In genomic region chr1:92961131-92961895, GRCh38 we compare ENCODE assay signal across 1 cellular context.
TF ChIP-seq lines count a peak whose summit lies in the region.

Gene DIPK1A, minus strand, starts transcription at chr1:92961462. Its CDS starts 33 bp downstream, at chr1:92961429.

TF ChIP-seq in SK-N-SH, 30 proteins besides CTCF, POLR2A, EP300 and RAD21 (continued from another document):
- TF ChIP-seq TAF1 (IDR thresholded peaks at IDR 0.05; ENCODE audit: borderline replicate concordance, low read depth, low read length) = peak; percentile 42; the same call in 1 of the 2 replicates
- no peak for TF ChIP-seq FOXJ3 (CRISPR knock-in tag; IDR thresholded peaks at IDR 0.05)
- TF ChIP-seq, protein P1, sequence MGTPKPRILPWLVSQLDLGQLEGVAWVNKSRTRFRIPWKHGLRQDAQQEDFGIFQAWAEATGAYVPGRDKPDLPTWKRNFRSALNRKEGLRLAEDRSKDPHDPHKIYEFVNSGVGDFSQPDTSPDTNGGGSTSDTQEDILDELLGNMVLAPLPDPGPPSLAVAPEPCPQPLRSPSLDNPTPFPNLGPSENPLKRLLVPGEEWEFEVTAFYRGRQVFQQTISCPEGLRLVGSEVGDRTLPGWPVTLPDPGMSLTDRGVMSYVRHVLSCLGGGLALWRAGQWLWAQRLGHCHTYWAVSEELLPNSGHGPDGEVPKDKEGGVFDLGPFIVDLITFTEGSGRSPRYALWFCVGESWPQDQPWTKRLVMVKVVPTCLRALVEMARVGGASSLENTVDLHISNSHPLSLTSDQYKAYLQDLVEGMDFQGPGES (IDR thresholded peaks at IDR 0.05; ENCODE audit: low read depth, low read length) = no peak
- peak; percentile 87; the same call in 1 of the 2 replicates for TF ChIP-seq SIN3A (IDR thresholded peaks at IDR 0.05; ENCODE audit: borderline replicate concordance, low read depth, low read length)
- no peak for TF ChIP-seq EZH2phosphoT487 (IDR thresholded peaks at IDR 0.05; ENCODE audit: borderline replicate concordance, low read depth)
- TF ChIP-seq REST (IDR thresholded peaks at IDR 0.05; ENCODE audit: low read depth, low read length) = 0 out of 2 replicates have a peak, but pooled peaks have one; percentile 18
- TF ChIP-seq MXI1 (IDR thresholded peaks at IDR 0.05; ENCODE audit: low read depth, low read length) = peak; percentile 71; the same call in 1 of the 2 replicates
- TF ChIP-seq FOXM1 (IDR thresholded peaks at IDR 0.05; ENCODE audit: low read depth) = no peak
- TF ChIP-seq POLR2AphosphoS5 (IDR thresholded peaks at IDR 0.05; ENCODE audit: low read depth, low read length) = peak; percentile 54
